In genomic region chr10:71795248-71795647, GRCh38 we compare ENCODE assay signal across 14 cellular contexts. TPM values are rescaled to one million over a fixed set of nuclear protein-coding genes. Genes with fewer than 3 reads are reported as not detected.
DNase-seq lines count a peak whose midpoint lies in the region; ATAC-seq and TF ChIP-seq lines count a peak whose summit lies in the region.
"Had no signal": no experiment of that assay in that cellular context is flagged by ENCODE, and none has a peak within 500 bp of the region (broad histone marks: within the 10 kb centered on the region; RNA-seq: fewer than 3 reads in every experiment).

No MANE protein-coding gene starts in this region.

- H3F3A ChIP-seq in smooth muscle cell (ENCODE audit: low read depth): no peaks in the 10 kb centered on the region

- H3K36me3 ChIP-seq in smooth muscle cell (ENCODE audit: low read depth): no peaks in the 10 kb centered on the region

- intact Hi-C loops in lower leg skin (cut with DNase I; ENCODE audit: low total_unique reads): no loop called here

- no peaks in the 10 kb centered on the region for H3K27me3 ChIP-seq in smooth muscle cell (ENCODE audit: low read depth)

- no peaks in the 10 kb centered on the region for H3K79me2 ChIP-seq in smooth muscle cell (ENCODE audit: low read depth)

- WGBS in lower leg skin, 2 donors: 23 to 29% methylated on average over 2 of the region's 2 CpGs
- WGBS in smooth muscle cell (ENCODE audit: low lambda C conversion rate): 15% methylated on average over 2 of the region's 2 CpGs

- TF ChIP-seq CTCF in GM10248 (IDR thresholded peaks at IDR 0.05; ENCODE audit: control extremely low read depth, extremely low read depth, low read depth, missing control alignments): no peak
- no peak for TF ChIP-seq CTCF in lower leg skin (IDR thresholded peaks at IDR 0.05)
- TF ChIP-seq CTCF in smooth muscle cell (IDR thresholded peaks at IDR 0.05; ENCODE audit: borderline replicate concordance, insufficient read depth, poor library complexity, severe bottlenecking): no peak

- no peak overlapping the region for H3K4me2 ChIP-seq in smooth muscle cell

- TF ChIP-seq POLR2A in lower leg skin (IDR thresholded peaks at IDR 0.05): no peak

- H3K27ac ChIP-seq in smooth muscle cell (ENCODE audit: low read depth): no peak overlapping the region

- no peak overlapping the region for H3K4me3 ChIP-seq in lower leg skin (ENCODE audit: low read depth, poor library complexity, severe bottlenecking)
- H3K4me3 ChIP-seq in smooth muscle cell: no peak overlapping the region

- H3K9ac ChIP-seq in smooth muscle cell (ENCODE audit: low read depth): no peak overlapping the region

- H3K4me1 ChIP-seq in smooth muscle cell (ENCODE audit: low read depth): no peaks in the 10 kb centered on the region

- H3K9me3 ChIP-seq in smooth muscle cell (replicated peaks; ENCODE audit: low read depth): no peaks in the 10 kb centered on the region

- CTCF ChIA-PET in GM10248 (lab: Yijun Ruan, JAX): interaction anchor here (0.9 to 4.0 kb wide), 4 partner anchors 18 to 101 kb away, joined by 3 to 17 read pairs (median 4); partner anchors contain the start of gene VSIR

- H4K20me1 ChIP-seq in smooth muscle cell (ENCODE audit: low read depth): no peaks in the 10 kb centered on the region

- peak; percentile 50 for DNase-seq in GM10248 (ENCODE audit: extremely low spot score)
- peak; percentile 27 to 70 for DNase-seq in Kasumi-1 (lab: John Stamatoyannopoulos, UW)
- peak; percentile 34 for DNase-seq in amniotic epithelial cell (ENCODE audit: low read depth)
- DNase-seq in left lobe of liver (ENCODE audit: low spot score): no peak
- no peak for DNase-seq in lower leg skin (ENCODE audit: low spot score in 2 of 2)
- no peak for DNase-seq in smooth muscle cell (lab: John Stamatoyannopoulos, UW; ENCODE audit: unreplicated experiment)
- DNase-seq: activated T-cell treated with anti-CD3 and anti-CD28 coated beads, Interleukin-2, amount 50 U/mL, for 72 hours; EL; HFFc6; NCI-H345; stimulated activated CD4-positive, alpha-beta T cell treated with anti-CD3 and anti-CD28 coated beads, Interleukin-1b, Interleukin-23, amount 100 ng/mL, for 48 hours; T-helper 2 cell had no signal

- H2AFZ ChIP-seq in smooth muscle cell (ENCODE audit: low read depth): no peak overlapping the region

- POLR2A ChIA-PET in GM10248 (lab: Yijun Ruan, JAX): interaction anchor here (1.2 kb wide), 1 partner anchor 56 kb away, joined by 4 read pairs; the partner anchor contains the start of gene PSAP

- ATAC-seq in left lobe of liver (peak; percentile 32), HG03039 (IDR thresholded peaks at IDR 0.05; ENCODE audit: unreplicated experiment) (no peak)
- ATAC-seq: activated T-cell treated with anti-CD3 and anti-CD28 coated beads, Interleukin-2, amount 50 U/mL, for 72 hours had no signal

RNA-seq across cellular contexts. Expression of gene VSIR, which starts 21.9 kb away (rescaled TPM):
- total RNA-seq in left lobe of liver: 7.0 TPM
- 10 to 100 TPM; 14.5 to 56.5 (median 23.2) TPM for total RNA-seq in lower leg skin
- 0.58 and 3.6 TPM in 2 replicates for total RNA-seq in smooth muscle cell
- 2.6 and 3.6 TPM in 2 replicates for polyA plus RNA-seq in smooth muscle cell
- polyA plus RNA-seq: neural cell had no signal

RNA-seq across cellular contexts. Expression of gene PSAP, which starts 55.8 kb away (rescaled TPM):
- total RNA-seq in left lobe of liver (525 TPM), lower leg skin (100 to 1,000 TPM; 425 to 693 (median 495) TPM), smooth muscle cell (282 and 328 TPM in 2 replicates)
- 486 and 500 TPM in 2 replicates for polyA plus RNA-seq in smooth muscle cell

Comparison
In these comparisons a context has a peak if more than half of its experiments do, and no peak if none do; other contexts are left out.
1. DNase-seq: peak in GM10248 (single experiment), Kasumi-1 (2 of 2) and amniotic epithelial cell (single experiment); none in left lobe of liver (single experiment), lower leg skin (0 of 2) and smooth muscle cell (single experiment).